24 cellular contexts compared by ENCODE assay signal in the genomic region with DNA sequence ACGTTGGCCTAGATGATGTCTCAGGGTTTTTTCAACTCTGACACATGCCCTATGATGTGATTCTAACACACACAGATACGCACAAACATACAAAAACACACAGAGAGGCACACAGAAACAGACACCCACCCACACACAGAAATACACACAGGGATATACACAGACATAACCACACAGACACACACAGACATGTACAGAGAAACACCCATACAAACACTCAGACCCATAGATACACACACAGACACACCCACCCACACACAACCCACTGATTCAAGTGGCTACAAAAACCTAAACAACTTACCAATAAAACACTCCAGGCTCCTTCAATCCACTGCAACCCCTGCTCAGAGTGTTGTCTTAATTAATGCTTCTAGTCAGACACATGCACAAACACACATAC.
"Had no signal": no experiment of that assay in that cellular context is flagged by ENCODE, and none has a peak within 500 bp of the region (broad histone marks: within the 10 kb centered on the region; RNA-seq: fewer than 3 reads in every experiment).

No MANE protein-coding gene starts in this region.

- H3K27ac ChIP-seq: colonic mucosa, esophagus squamous epithelium, gastrocnemius medialis, heart right ventricle, left lung, lower lobe of right lung had no signal

- FAIRE-seq: endothelial cell of umbilical vein, islet of Langerhans, keratinocyte had no signal

- H3K27me3 ChIP-seq: colonic mucosa, gastrocnemius medialis had no signal

- H3K4me1 Mint-ChIP-seq: mesothelial cell of epicardium, naive B cell had no signal

- H3K27ac Mint-ChIP-seq: dendritic cell treated with granulocyte-macrophage colony-stimulating factor and Interleukin-4, amounts not matched to agents 40 ng/mL and 50 ng/mL, for 4 days; mesothelial cell of epicardium; naive B cell had no signal

- H3K4me3 Mint-ChIP-seq: dendritic cell treated with granulocyte-macrophage colony-stimulating factor and Interleukin-4, amounts not matched to agents 40 ng/mL and 50 ng/mL, for 4 days; mesothelial cell of epicardium; naive B cell had no signal

- H3K9me3 ChIP-seq: colonic mucosa, esophagus squamous epithelium, gastrocnemius medialis, heart right ventricle, left lung, lower lobe of right lung, mucosa of descending colon had no signal

- H3K36me3 ChIP-seq: colonic mucosa, esophagus squamous epithelium, gastrocnemius medialis, heart right ventricle, left lung, lower lobe of right lung had no signal

- H3K36me3 Mint-ChIP-seq: mesothelial cell of epicardium, naive B cell had no signal

- H3K4me1 ChIP-seq: colonic mucosa, gastrocnemius medialis, heart right ventricle, left lung, lower lobe of right lung had no signal

- H3K9me3 Mint-ChIP-seq: dendritic cell treated with granulocyte-macrophage colony-stimulating factor and Interleukin-4, amounts not matched to agents 40 ng/mL and 50 ng/mL, for 4 days; mesothelial cell of epicardium had no signal

- DNase-seq: colonic mucosa; cortex of kidney; effector CD4-positive, alpha-beta T cell; effector memory CD4-positive, alpha-beta T cell; esophagus squamous epithelium; foreskin fibroblast; foreskin melanocyte; gastrocnemius medialis; glutamatergic neuron; head of caudate nucleus; heart right ventricle; hippocampal formation; left cardiac atrium; left lung; left ventricle myocardium superior; lower lobe of right lung; mesenchymal stem cell; mucosa of descending colon; naive B cell had no signal

- H3K4me3 ChIP-seq: colonic mucosa, esophagus squamous epithelium, gastrocnemius medialis, heart right ventricle, left lung, lower lobe of right lung, mucosa of descending colon had no signal

- ATAC-seq: gastrocnemius medialis, heart right ventricle, left cardiac atrium, left ventricle myocardium superior, mucosa of descending colon had no signal
